ENCODE assay signal across 8 cellular contexts in genomic region chr9:14692536-14692917, GRCh38. TPM values are rescaled to one million over a fixed set of nuclear protein-coding genes. Genes with fewer than 3 reads are reported as not detected.
A peak's percentile ranks its signal among the peaks of the same experiment; 100 is the strongest.
DNase-seq lines count a peak whose midpoint lies in the region; ATAC-seq and TF ChIP-seq lines count a peak whose summit lies in the region.

No MANE protein-coding gene starts in this region.

- peak overlapping the region; percentile 95 for H3K27ac Mint-ChIP-seq in activated T-cell treated with anti-CD3 and anti-CD28 coated beads, Interleukin-2, amount 50 U/mL, for 72 hours

- H3K4me3 Mint-ChIP-seq in activated T-cell treated with anti-CD3 and anti-CD28 coated beads, Interleukin-2, amount 50 U/mL, for 72 hours: peak overlapping the region; percentile 95 to 98

- no peaks in the 10 kb centered on the region for H3K9me3 Mint-ChIP-seq in activated T-cell treated with anti-CD3 and anti-CD28 coated beads, Interleukin-2, amount 50 U/mL, for 72 hours

- H3K9me3 ChIP-seq in SJSA1 (replicated peaks): no peaks in the 10 kb centered on the region
- H3K9me3 ChIP-seq in esophagus (ENCODE audit: control insufficient read depth in 2 of 2, insufficient read depth in 1 of 2, low read depth in 1 of 2, low read length in 1 of 2): no peaks in the 10 kb centered on the region
- H3K9me3 ChIP-seq in neuron (ENCODE audit: low read length): no peaks in the 10 kb centered on the region

- H2AFZ ChIP-seq in neuron (ENCODE audit: low read depth, low read length): peak overlapping the region; percentile 57

- H3K27me3 ChIP-seq in SJSA1 (replicated peaks) (no peaks in the 10 kb centered on the region), esophagus (ENCODE audit: control insufficient read depth in 1 of 2, insufficient read depth in 2 of 2, low read length in 2 of 2) (no peaks in the 10 kb centered on the region), neuron (ENCODE audit: insufficient read depth, low read length) (no peaks in the 10 kb centered on the region)

- peaks cover 37% of the 10 kb centered on the region for H3K4me1 Mint-ChIP-seq in activated T-cell treated with anti-CD3 and anti-CD28 coated beads, Interleukin-2, amount 50 U/mL, for 72 hours (ENCODE audit: low read depth)

- in situ Hi-C loops in GM13977 (cut with MboI; ENCODE audit: low pct_unique_long_range_greater_than_20kb, low sequenced_read_pairs, unreplicated experiment): no loop called here

- ATAC-seq in activated T-cell treated with anti-CD3 and anti-CD28 coated beads, Interleukin-2, amount 50 U/mL, for 72 hours (replicated peaks in 1 of 2): no peak

- no peaks in the 10 kb centered on the region for H3K36me3 ChIP-seq in SJSA1
- peaks cover 0 to 6% of the 10 kb centered on the region in 2 donors for H3K36me3 ChIP-seq in esophagus (ENCODE audit: control insufficient read depth in 2 of 2, insufficient read depth in 2 of 2, low read length in 1 of 2)
- peaks cover 19% of the 10 kb centered on the region for H3K36me3 ChIP-seq in neuron (ENCODE audit: insufficient read depth, low read length)

- H3K27ac ChIP-seq in SJSA1: no peak overlapping the region
- H3K27ac ChIP-seq in esophagus (ENCODE audit: low read depth in 2 of 2, low read length in 1 of 2): peak overlapping the region; percentile 38 to 45

- WGBS in esophagus, 2 donors: 4 to 6% methylated on average over 7 of the region's 7 CpGs

- peaks cover 9% of the 10 kb centered on the region for H3K27me3 Mint-ChIP-seq in activated T-cell treated with anti-CD3 and anti-CD28 coated beads, Interleukin-2, amount 50 U/mL, for 72 hours (ENCODE audit: low read depth)

- H3K4me3 ChIP-seq in SJSA1 (peak overlapping the region; percentile 50), esophagus (ENCODE audit: low read depth in 1 of 2, low read length in 2 of 2) (peak overlapping the region; percentile 83), neuron (ENCODE audit: low read length) (peak overlapping the region; percentile 72)

- peaks cover 2 to 3% of the 10 kb centered on the region in 2 donors for H3K36me3 Mint-ChIP-seq in activated T-cell treated with anti-CD3 and anti-CD28 coated beads, Interleukin-2, amount 50 U/mL, for 72 hours (ENCODE audit: insufficient read depth in 2 of 2)

- H3K4me1 ChIP-seq in SJSA1 (replicated peaks) (no peaks in the 10 kb centered on the region), esophagus (ENCODE audit: control insufficient read depth in 2 of 2, insufficient read depth in 2 of 2, low read length in 1 of 2) (no peaks in the 10 kb centered on the region), neuron (ENCODE audit: insufficient read depth, low read length) (peaks cover 20% of the 10 kb centered on the region)

- TF ChIP-seq CTCF in GM13977 (IDR thresholded peaks at IDR 0.05; ENCODE audit: extremely low read depth, insufficient read depth, missing control alignments): no peak

- DNase-seq in activated T-cell treated with anti-CD3 and anti-CD28 coated beads, Interleukin-2, amount 50 U/mL, for 72 hours: no peak
- no peak for DNase-seq in activated T-cell treated with anti-CD3 and anti-CD28 coated beads, Interleukin-2, amount 50 U/mL, for 48 hours
- DNase-seq in SJSA1 (ENCODE audit: low read depth in 1 of 2, low spot score in 2 of 2) (no peak), HK-2 (ENCODE audit: unreplicated experiment) (no peak), GM13977 (ENCODE audit: low spot score) (no peak), SHP77 treated with DMSO at 0.1 percent for 48 hours (lab: John Stamatoyannopoulos, UW) (no peak)

RNA-seq across cellular contexts. Expression of gene ZDHHC21, which starts 0.7 kb away (rescaled TPM):
- total RNA-seq in activated T-cell treated with anti-CD3 and anti-CD28 coated beads, Interleukin-2, amount 50 U/mL, for 72 hours: 1 to 10 TPM; 7.4 to 7.8 TPM
- 3.4 and 5.0 TPM in 2 replicates for total RNA-seq in SJSA1 (2014; rRNA removed; shearing (Covaris generic))
- 1 to 10 TPM; 5.8 to 6.7 TPM for polyA plus RNA-seq in esophagus

RNA-seq across cellular contexts. Expression of gene CER1, which starts 30.0 kb away (rescaled TPM):
- not detected for total RNA-seq in activated T-cell treated with anti-CD3 and anti-CD28 coated beads, Interleukin-2, amount 50 U/mL, for 72 hours
- total RNA-seq in SJSA1 (2014; rRNA removed; shearing (Covaris generic)): not detected in 2 replicates
- polyA plus RNA-seq in esophagus: not detected
